Comparison of ENCODE assay signal across 8 cellular contexts in the genomic region with DNA sequence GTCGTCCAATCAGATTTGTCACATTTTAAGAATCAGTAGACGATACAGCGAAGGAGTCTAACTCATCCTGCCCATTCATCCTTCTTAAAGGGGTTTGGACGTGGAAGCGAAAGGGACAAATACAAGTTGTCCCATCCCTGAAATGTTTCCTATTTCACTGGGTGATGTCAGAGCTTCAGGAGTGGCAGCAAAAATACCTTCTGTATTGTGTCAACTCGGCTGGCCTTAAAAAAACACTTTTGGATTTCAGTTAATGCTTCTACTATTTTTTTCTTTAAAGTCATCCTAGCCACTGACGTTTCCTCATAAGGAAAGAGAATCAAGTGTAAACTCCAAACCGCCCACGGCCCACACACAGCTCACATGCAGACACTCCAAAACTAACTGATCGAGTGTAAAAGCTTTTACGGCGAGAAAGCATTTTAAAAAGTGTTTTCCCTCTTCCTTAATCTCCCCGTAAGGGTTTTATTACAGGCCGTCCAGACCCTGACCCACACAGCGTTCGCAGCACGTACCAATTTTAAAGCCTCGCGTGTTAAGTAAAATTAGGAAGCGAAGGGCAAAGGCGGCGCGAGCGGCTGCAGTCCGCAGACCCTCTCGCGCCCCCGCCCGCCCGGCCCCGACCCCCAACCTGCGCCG. TPM values are rescaled to one million over a fixed set of nuclear protein-coding genes. Genes with fewer than 3 reads are reported as not detected.
DNase-seq lines count a peak whose midpoint lies in the region; ATAC-seq and TF ChIP-seq lines count a peak whose summit lies in the region.

No MANE protein-coding gene starts in this region.

- TF ChIP-seq POLR2A in testis (IDR thresholded peaks at IDR 0.05), result no peak

- ATAC-seq in CD4-positive, CD25-positive, alpha-beta regulatory T cell (ENCODE audit: low read depth in 2 of 2), result peak; percentile 9
- peak; percentile 1 for ATAC-seq in GM19463 (IDR thresholded peaks at IDR 0.05; ENCODE audit: unreplicated experiment)
- ATAC-seq in activated CD8-positive, alpha-beta memory T cell treated with anti-CD3 and anti-CD28 coated beads, Interleukin-2, amount 10 ng/mL, durations not matched to agents 7 days and 5 days, result no peak
- no peak for ATAC-seq in naive thymus-derived CD4-positive, alpha-beta T cell

- H3K27me3 Mint-ChIP-seq in CD4-positive, CD25-positive, alpha-beta regulatory T cell, result peaks cover 5% of the 10 kb centered on the region
- peaks cover 5% of the 10 kb centered on the region for H3K27me3 Mint-ChIP-seq in activated CD8-positive, alpha-beta memory T cell treated with anti-CD3 and anti-CD28 coated beads, Interleukin-2, amount 10 ng/mL, durations not matched to agents 7 days and 5 days
- peaks cover 0 to 14% (median 0%) of the 10 kb centered on the region in 5 donors for H3K27me3 Mint-ChIP-seq in naive thymus-derived CD4-positive, alpha-beta T cell

- peak in 2 of 3 donors; percentile 15 to 39 for DNase-seq in CD4-positive, CD25-positive, alpha-beta regulatory T cell
- DNase-seq in MG63, result peak; percentile 3
- no peak for DNase-seq in activated CD8-positive, alpha-beta memory T cell treated with anti-CD3 and anti-CD28 coated beads, Interleukin-2, amount 10 ng/mL, durations not matched to agents 7 days and 5 days
- DNase-seq in fibroblast of gingiva (ENCODE audit: low read depth), result peak; percentile 72
- DNase-seq in naive thymus-derived CD4-positive, alpha-beta T cell, result peak in 8 of 9 donors; percentile 5 to 39 (median 22)
- DNase-seq in testis, result peak; percentile 64
- no peak for DNase-seq in SKM-1 treated with dmso at 0.1 percent for 144 hours (lab: John Stamatoyannopoulos, UW; ENCODE audit: unreplicated experiment)

- POLR2A ChIA-PET in naive thymus-derived CD4-positive, alpha-beta T cell (lab: Charles Lee), result interaction anchor here (1.1 to 1.6 kb wide), 2 partner anchors 9 to 408 kb away, joined by 3 to 5 read pairs; partner anchors contain the start of genes PPP2R3C and PRORP

- H3K4me1 ChIP-seq in CD4-positive, CD25-positive, alpha-beta regulatory T cell (ENCODE audit: control insufficient read depth, insufficient read depth, low read length, poor library complexity, severe bottlenecking), result peaks cover 11% of the 10 kb centered on the region
- H3K4me1 ChIP-seq in naive thymus-derived CD4-positive, alpha-beta T cell (ENCODE audit: control insufficient read depth in 2 of 2, insufficient read depth in 2 of 2, low read length in 2 of 2), result peaks cover 4 to 6% of the 10 kb centered on the region in 2 donors
- H3K4me1 ChIP-seq in testis, result peaks cover 30% of the 10 kb centered on the region

- H3K36me3 ChIP-seq in CD4-positive, CD25-positive, alpha-beta regulatory T cell (ENCODE audit: control insufficient read depth, insufficient read depth, low read length), result no peaks in the 10 kb centered on the region
- peaks cover 4% of the 10 kb centered on the region for H3K36me3 ChIP-seq in MG63
- peaks cover 0 to 3% (median 0%) of the 10 kb centered on the region in 3 experiments for H3K36me3 ChIP-seq in naive thymus-derived CD4-positive, alpha-beta T cell (ENCODE audit: control insufficient read depth in 2 of 3, insufficient read depth in 3 of 3, low read length in 3 of 3)
- H3K36me3 ChIP-seq in testis (ENCODE audit: low read depth, missing control alignments), result no peaks in the 10 kb centered on the region

- CTCF ChIA-PET in activated CD8-positive, alpha-beta memory T cell treated with anti-CD3 and anti-CD28 coated beads, Interleukin-2, amount 10 ng/mL, durations not matched to agents 7 days and 5 days (lab: Charles Lee), result interaction anchor here (3.0 kb wide), 1 partner anchor 9 kb away, joined by 23 read pairs; no protein-coding TSS in a partner anchor
- CTCF ChIA-PET in naive thymus-derived CD4-positive, alpha-beta T cell (lab: Charles Lee), result no interaction called here

- 0 to 1% methylated on average over 26 to 31 of the region's 33 CpGs for WGBS in testis, 2 donors

- H3K27ac ChIP-seq in CD4-positive, CD25-positive, alpha-beta regulatory T cell (ENCODE audit: insufficient read depth, low read length, poor library complexity, severe bottlenecking), result peak overlapping the region; percentile 71
- peak overlapping the region; percentile 93 for H3K27ac ChIP-seq in naive thymus-derived CD4-positive, alpha-beta T cell (ENCODE audit: low read depth, low read length)
- H3K27ac ChIP-seq in testis, result peak overlapping the region; percentile 98

- peaks cover 5% of the 10 kb centered on the region for H3K36me3 Mint-ChIP-seq in CD4-positive, CD25-positive, alpha-beta regulatory T cell
- H3K36me3 Mint-ChIP-seq in activated CD8-positive, alpha-beta memory T cell treated with anti-CD3 and anti-CD28 coated beads, Interleukin-2, amount 10 ng/mL, durations not matched to agents 7 days and 5 days, result peaks cover 9% of the 10 kb centered on the region
- peaks cover 0 to 5% (median 0%) of the 10 kb centered on the region in 5 donors for H3K36me3 Mint-ChIP-seq in naive thymus-derived CD4-positive, alpha-beta T cell

- H3K4me1 Mint-ChIP-seq in CD4-positive, CD25-positive, alpha-beta regulatory T cell, result peaks cover 22 to 36% (median 30%) of the 10 kb centered on the region in 4 donors
- peaks cover 17% of the 10 kb centered on the region for H3K4me1 Mint-ChIP-seq in activated CD8-positive, alpha-beta memory T cell treated with anti-CD3 and anti-CD28 coated beads, Interleukin-2, amount 10 ng/mL, durations not matched to agents 7 days and 5 days
- H3K4me1 Mint-ChIP-seq in naive thymus-derived CD4-positive, alpha-beta T cell, result peaks cover 8 to 39% (median 27%) of the 10 kb centered on the region in 7 donors

- intact Hi-C loops in naive thymus-derived CD4-positive, alpha-beta T cell (cut with micrococcal nuclease), result loop anchor here (1.0 to 10.0 kb wide), 11 partner anchors 21 to 1094 kb away; partner anchors contain the start of genes SRP54 (in 2 of the 2), EAPP (in 1 of the 2), FAM177A1 (in 1 of the 2) and NFKBIA (in 1 of the 2)
- intact Hi-C loops in testis (cut with DNase I; ENCODE audit: low total_unique reads), result no loop called here

- peaks cover 4% of the 10 kb centered on the region for H3K27me3 ChIP-seq in CD4-positive, CD25-positive, alpha-beta regulatory T cell (ENCODE audit: control insufficient read depth, insufficient read depth, low read length)
- no peaks in the 10 kb centered on the region for H3K27me3 ChIP-seq in MG63
- H3K27me3 ChIP-seq in naive thymus-derived CD4-positive, alpha-beta T cell (ENCODE audit: control insufficient read depth in 2 of 2, insufficient read depth in 2 of 2, low read length in 2 of 2), result no peaks in the 10 kb centered on the region
- no peaks in the 10 kb centered on the region for H3K27me3 ChIP-seq in testis

- peak overlapping the region; percentile 96 for H3K4me3 ChIP-seq in CD4-positive, CD25-positive, alpha-beta regulatory T cell (ENCODE audit: low read depth, low read length)
- H3K4me3 ChIP-seq in MG63 (peak overlapping the region; percentile 74), testis (peak overlapping the region; percentile 96 to 97)
- H3K4me3 ChIP-seq in naive thymus-derived CD4-positive, alpha-beta T cell (ENCODE audit: low read length), result peak overlapping the region; percentile 62

- no peak for TF ChIP-seq CTCF in testis (IDR thresholded peaks at IDR 0.05)

- H3K9me3 Mint-ChIP-seq in CD4-positive, CD25-positive, alpha-beta regulatory T cell, result no peaks in the 10 kb centered on the region
- no peaks in the 10 kb centered on the region for H3K9me3 Mint-ChIP-seq in activated CD8-positive, alpha-beta memory T cell treated with anti-CD3 and anti-CD28 coated beads, Interleukin-2, amount 10 ng/mL, durations not matched to agents 7 days and 5 days (ENCODE audit: low read depth)
- no peaks in the 10 kb centered on the region for H3K9me3 Mint-ChIP-seq in naive thymus-derived CD4-positive, alpha-beta T cell

- peak overlapping the region; percentile 92 to 98 (median 95) for H3K4me3 Mint-ChIP-seq in CD4-positive, CD25-positive, alpha-beta regulatory T cell
- H3K4me3 Mint-ChIP-seq in activated CD8-positive, alpha-beta memory T cell treated with anti-CD3 and anti-CD28 coated beads, Interleukin-2, amount 10 ng/mL, durations not matched to agents 7 days and 5 days, result peak overlapping the region; percentile 92
- H3K4me3 Mint-ChIP-seq in naive thymus-derived CD4-positive, alpha-beta T cell, result peak overlapping the region; percentile 89 to 97 (median 92)

- no peaks in the 10 kb centered on the region for H3K9me3 ChIP-seq in CD4-positive, CD25-positive, alpha-beta regulatory T cell (ENCODE audit: control insufficient read depth in 2 of 2, low read length in 2 of 2)
- H3K9me3 ChIP-seq in MG63 (no peaks in the 10 kb centered on the region), testis (no peaks in the 10 kb centered on the region)
- no peaks in the 10 kb centered on the region for H3K9me3 ChIP-seq in naive thymus-derived CD4-positive, alpha-beta T cell (ENCODE audit: control insufficient read depth in 2 of 3, low read length in 3 of 3)

- peak overlapping the region; percentile 80 to 94 (median 93) for H3K27ac Mint-ChIP-seq in CD4-positive, CD25-positive, alpha-beta regulatory T cell
- H3K27ac Mint-ChIP-seq in activated CD8-positive, alpha-beta memory T cell treated with anti-CD3 and anti-CD28 coated beads, Interleukin-2, amount 10 ng/mL, durations not matched to agents 7 days and 5 days, result peak overlapping the region; percentile 88
- H3K27ac Mint-ChIP-seq in naive thymus-derived CD4-positive, alpha-beta T cell, result peak overlapping the region; percentile 85 to 95 (median 92)

RNA-seq across cellular contexts. Expression of gene CFL2, which starts 0.6 kb away (rescaled TPM):
- 27.8 TPM for total RNA-seq in CD4-positive, CD25-positive, alpha-beta regulatory T cell
- 10 to 100 TPM in 1 of 4 donors, 1 to 10 TPM in 3; 7.1 to 11.1 (median 7.5) TPM for polyA plus RNA-seq in CD4-positive, CD25-positive, alpha-beta regulatory T cell
- 25.8 and 37.6 TPM in 2 replicates for total RNA-seq in MG63 (2014; rRNA removed; shearing (Covaris generic); ENCODE audit: low replicate concordance)
- total RNA-seq in activated CD8-positive, alpha-beta memory T cell treated with anti-CD3 and anti-CD28 coated beads, Interleukin-2, amount 10 ng/mL, durations not matched to agents 7 days and 5 days, result 1 to 10 TPM; 6.9 to 7.4 TPM
- 10 to 100 TPM in 4 of 5 experiments, 1 to 10 TPM in 1; 5.2 to 34.2 (median 11.7) TPM for total RNA-seq in naive thymus-derived CD4-positive, alpha-beta T cell
- 1 to 10 TPM; 3.6 to 6.3 TPM for polyA plus RNA-seq in naive thymus-derived CD4-positive, alpha-beta T cell
- total RNA-seq in testis, result 10 to 100 TPM; 66.8 to 67.7 TPM
- 92.4 TPM for polyA plus RNA-seq in testis (ENCODE audit: insufficient read depth, low read depth, low replicate concordance)

Comparison
In these comparisons a context has a peak if more than half of its experiments do, and no peak if none do; other contexts are left out.
1. ATAC-seq: peak in CD4-positive, CD25-positive, alpha-beta regulatory T cell (2 of 2) and GM19463 (single experiment); none in activated CD8-positive, alpha-beta memory T cell treated with anti-CD3 and anti-CD28 coated beads, Interleukin-2, amount 10 ng/mL, durations not matched to agents 7 days and 5 days (single experiment) and naive thymus-derived CD4-positive, alpha-beta T cell (single experiment).
2. DNase-seq: peak in CD4-positive, CD25-positive, alpha-beta regulatory T cell (2 of 3), MG63 (single experiment), fibroblast of gingiva (single experiment), naive thymus-derived CD4-positive, alpha-beta T cell (8 of 9) and testis (single experiment); none in activated CD8-positive, alpha-beta memory T cell treated with anti-CD3 and anti-CD28 coated beads, Interleukin-2, amount 10 ng/mL, durations not matched to agents 7 days and 5 days (single experiment) and SKM-1 treated with dmso at 0.1 percent for 144 hours (single experiment).
3. Peak in every context shown above with its lines, with median percentiles within 50 percentile points of each other: H3K27ac ChIP-seq, H3K4me3 ChIP-seq, H3K27ac Mint-ChIP-seq and H3K4me3 Mint-ChIP-seq.